29 cellular contexts compared by ENCODE assay signal in the genomic region with DNA sequence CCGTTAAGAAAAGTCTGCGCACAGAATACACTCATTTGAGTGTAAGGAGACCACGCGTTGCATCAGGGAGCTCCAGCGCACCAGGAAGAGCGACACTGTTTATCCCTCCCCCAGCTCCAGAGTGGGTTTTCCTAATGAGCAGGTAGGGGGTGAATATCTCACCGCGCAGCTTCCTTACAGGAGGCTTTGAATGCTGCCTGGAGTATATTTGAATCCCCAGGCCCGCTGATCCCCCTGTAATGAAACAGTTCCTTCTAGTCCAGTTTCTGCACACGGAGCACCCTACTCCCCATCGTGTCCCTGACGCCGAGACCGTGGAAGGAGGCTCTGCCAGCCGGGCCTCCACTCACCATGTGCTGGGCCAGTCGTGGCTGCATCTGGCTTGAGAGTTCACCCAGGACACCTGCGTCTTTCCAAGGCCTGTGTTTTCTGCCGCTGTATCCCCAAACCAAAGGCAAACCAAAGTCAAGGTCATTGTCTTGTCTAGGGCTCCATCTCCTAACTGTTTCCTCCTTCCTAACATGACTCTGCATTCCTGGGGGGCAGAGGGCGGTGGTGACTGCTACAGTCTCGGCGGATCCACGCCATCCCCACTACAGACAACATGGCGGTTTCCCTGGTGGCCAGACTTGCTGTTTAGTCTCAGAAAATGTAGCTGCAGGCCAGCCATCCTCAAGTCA.
"Had no signal": no experiment of that assay in that cellular context is flagged by ENCODE, and none has a peak within 500 bp of the region (broad histone marks: within the 10 kb centered on the region; RNA-seq: fewer than 3 reads in every experiment).

No MANE protein-coding gene starts in this region.

- H3K36me3 Mint-ChIP-seq: activated naive CD8-positive, alpha-beta T cell; stimulated activated memory B cell treated with anti-CD40 and anti-IgM and Interleukin-4, amounts not matched to agents 10 μg/mL and 1 μg/mL and 100 μg/mL, for 72 hours had no signal

- DNase-seq: activated CD4-positive, alpha-beta T cell treated with anti-CD3 and anti-CD28 coated beads for 1 hour; activated CD4-positive, alpha-beta T cell treated with anti-CD3 and anti-CD28 coated beads, Interleukin-2, amount 10 ng/mL, durations not matched to agents 7 days and 5 days; activated effector memory CD4-positive, alpha-beta T cell treated with Interleukin-2 at 50 U/mL for 16 hours; activated naive CD4-positive, alpha-beta T cell treated with Interleukin-2 at 50 U/mL for 16 hours; adrenal gland; aorta; body of pancreas; cerebellar nuclear complex; colonic mucosa; effector memory CD4-positive, alpha-beta T cell; erythroblast; gastrocnemius medialis; glutamatergic neuron; left cardiac atrium; left ventricle myocardium superior; ovary; stimulated activated CD4-positive, alpha-beta T cell treated with anti-CD3 and anti-CD28 coated beads, Interleukin-4, amount 100 ng/mL, for 1 hour; stimulated activated naive CD8-positive, alpha-beta T cell treated with anti-CD3 and anti-CD28 coated beads, Interleukin-15, amount 100 ng/mL, for 72 hours; substantia nigra; T-helper 2 cell had no signal

- H3K4me3 Mint-ChIP-seq: activated CD4-positive, alpha-beta memory T cell treated with anti-CD3 and anti-CD28 coated beads, Interleukin-2, amount 10 ng/mL, durations not matched to agents 7 days and 5 days; activated CD4-positive, alpha-beta T cell treated with anti-CD3 and anti-CD28 coated beads, Interleukin-2, amount 10 ng/mL, durations not matched to agents 7 days and 5 days; activated naive CD8-positive, alpha-beta T cell; nephron; stimulated activated memory B cell treated with anti-CD40 and anti-IgM and Interleukin-4, amounts not matched to agents 10 μg/mL and 1 μg/mL and 100 μg/mL, for 72 hours; stimulated activated naive CD8-positive, alpha-beta T cell treated with anti-CD3 and anti-CD28 coated beads, Interleukin-15, amount 100 ng/mL, for 72 hours had no signal

- H3K4me3 ChIP-seq: adrenal gland, body of pancreas, colonic mucosa, gastrocnemius medialis, ovary, right lobe of liver, upper lobe of left lung, vagina had no signal

- H3K36me3 ChIP-seq: adrenal gland, colonic mucosa, gastrocnemius medialis, neutrophil, ovary, right lobe of liver, upper lobe of left lung, vagina had no signal

- H3K27me3 ChIP-seq: adrenal gland, body of pancreas, colonic mucosa, ovary, right lobe of liver, upper lobe of left lung, vagina had no signal

- H3K4me1 ChIP-seq: adrenal gland, body of pancreas, colonic mucosa, gastrocnemius medialis, right lobe of liver, upper lobe of left lung, vagina had no signal

- H3K27ac ChIP-seq: adrenal gland, body of pancreas, colonic mucosa, gastrocnemius medialis, neutrophil, ovary, right lobe of liver, upper lobe of left lung, vagina had no signal

- ATAC-seq: body of pancreas; gastrocnemius medialis; left cardiac atrium; left ventricle myocardium superior; right lobe of liver; stimulated activated memory B cell treated with anti-CD40 and anti-IgM and Interleukin-4, amounts not matched to agents 10 μg/mL and 1 μg/mL and 100 μg/mL, for 72 hours; stimulated activated naive CD8-positive, alpha-beta T cell treated with anti-CD3 and anti-CD28 coated beads, Interleukin-15, amount 100 ng/mL, for 72 hours had no signal

- H3K27me3 Mint-ChIP-seq: stimulated activated memory B cell treated with anti-CD40 and anti-IgM and Interleukin-4, amounts not matched to agents 10 μg/mL and 1 μg/mL and 100 μg/mL, for 72 hours; stimulated activated naive CD8-positive, alpha-beta T cell treated with anti-CD3 and anti-CD28 coated beads, Interleukin-15, amount 100 ng/mL, for 72 hours had no signal

- H3K9me3 ChIP-seq: adrenal gland, body of pancreas, colonic mucosa, gastrocnemius medialis, neutrophil, right lobe of liver, upper lobe of left lung, vagina had no signal

- H3K27ac Mint-ChIP-seq: activated CD4-positive, alpha-beta memory T cell treated with anti-CD3 and anti-CD28 coated beads, Interleukin-2, amount 10 ng/mL, durations not matched to agents 7 days and 5 days; activated CD4-positive, alpha-beta T cell treated with anti-CD3 and anti-CD28 coated beads, Interleukin-2, amount 10 ng/mL, durations not matched to agents 7 days and 5 days; activated naive CD8-positive, alpha-beta T cell; nephron; progenitor cell of endocrine pancreas; stimulated activated memory B cell treated with anti-CD40 and anti-IgM and Interleukin-4, amounts not matched to agents 10 μg/mL and 1 μg/mL and 100 μg/mL, for 72 hours had no signal

- H3K9me3 Mint-ChIP-seq: activated CD4-positive, alpha-beta memory T cell treated with anti-CD3 and anti-CD28 coated beads, Interleukin-2, amount 10 ng/mL, durations not matched to agents 7 days and 5 days; activated CD4-positive, alpha-beta T cell treated with anti-CD3 and anti-CD28 coated beads, Interleukin-2, amount 10 ng/mL, durations not matched to agents 7 days and 5 days; nephron; stimulated activated memory B cell treated with anti-CD40 and anti-IgM and Interleukin-4, amounts not matched to agents 10 μg/mL and 1 μg/mL and 100 μg/mL, for 72 hours; stimulated activated naive CD8-positive, alpha-beta T cell treated with anti-CD3 and anti-CD28 coated beads, Interleukin-15, amount 100 ng/mL, for 72 hours had no signal
